ENCODE assay signal across 1 cellular context in genomic region chr1:15501208-15502032, GRCh38.
A peak's percentile ranks its signal among the peaks of the same experiment; 100 is the strongest.
TF ChIP-seq lines count a peak whose summit lies in the region.

No MANE protein-coding gene starts in this region.

TF ChIP-seq in H1, 55 proteins besides CTCF, POLR2A, EP300 and RAD21:
- TF ChIP-seq TAF7 (optimal IDR thresholded peaks at IDR 0.05; ENCODE audit: borderline replicate concordance, low read depth, low read length), result peak; percentile 40
- TF ChIP-seq, protein P1, sequence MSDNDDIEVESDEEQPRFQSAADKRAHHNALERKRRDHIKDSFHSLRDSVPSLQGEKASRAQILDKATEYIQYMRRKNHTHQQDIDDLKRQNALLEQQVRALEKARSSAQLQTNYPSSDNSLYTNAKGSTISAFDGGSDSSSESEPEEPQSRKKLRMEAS (IDR thresholded peaks at IDR 0.05), result peak; percentile 52; the same call in 1 of the 2 replicates
- no peak for TF ChIP-seq RNF2 (IDR thresholded peaks at IDR 0.05; ENCODE audit: borderline replicate concordance, low read depth, low read length, missing control alignments, poor library complexity, severe bottlenecking)
- no peak for TF ChIP-seq SIX5 (IDR thresholded peaks at IDR 0.05; ENCODE audit: low read depth, low read length)
- no peak for TF ChIP-seq BACH1 (IDR thresholded peaks at IDR 0.05; ENCODE audit: low read length)
- TF ChIP-seq, protein P2, sequence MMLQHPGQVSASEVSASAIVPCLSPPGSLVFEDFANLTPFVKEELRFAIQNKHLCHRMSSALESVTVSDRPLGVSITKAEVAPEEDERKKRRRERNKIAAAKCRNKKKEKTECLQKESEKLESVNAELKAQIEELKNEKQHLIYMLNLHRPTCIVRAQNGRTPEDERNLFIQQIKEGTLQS (IDR thresholded peaks at IDR 0.05; ENCODE audit: insufficient read depth, low read depth, low read length), result no peak
- TF ChIP-seq RXRA (IDR thresholded peaks at IDR 0.05; ENCODE audit: insufficient read depth, low read depth, low read length), result no peak
- no peak for TF ChIP-seq CHD1 (IDR thresholded peaks at IDR 0.05; ENCODE audit: low read depth, low read length)
- no peak for TF ChIP-seq CBX5 (IDR thresholded peaks at IDR 0.05; ENCODE audit: low read depth, low read length)
- TF ChIP-seq NANOG (IDR thresholded peaks at IDR 0.05; ENCODE audit: insufficient read depth, low read depth, low read length, poor library complexity, severe bottlenecking), result no peak
- 0 out of 2 replicates have a peak, but pooled peaks have one; percentile 37 for TF ChIP-seq CREB1 (IDR thresholded peaks at IDR 0.05)
- TF ChIP-seq FOSL1 (IDR thresholded peaks at IDR 0.05; ENCODE audit: insufficient read depth, low read depth, low read length), result no peak
- TF ChIP-seq GABPA (IDR thresholded peaks at IDR 0.05; ENCODE audit: borderline replicate concordance, insufficient read depth, low read length), result peak; percentile 45; the same call in 1 of the 2 replicates
